ENCODE assay signal across 9 cellular contexts in the genomic region with DNA sequence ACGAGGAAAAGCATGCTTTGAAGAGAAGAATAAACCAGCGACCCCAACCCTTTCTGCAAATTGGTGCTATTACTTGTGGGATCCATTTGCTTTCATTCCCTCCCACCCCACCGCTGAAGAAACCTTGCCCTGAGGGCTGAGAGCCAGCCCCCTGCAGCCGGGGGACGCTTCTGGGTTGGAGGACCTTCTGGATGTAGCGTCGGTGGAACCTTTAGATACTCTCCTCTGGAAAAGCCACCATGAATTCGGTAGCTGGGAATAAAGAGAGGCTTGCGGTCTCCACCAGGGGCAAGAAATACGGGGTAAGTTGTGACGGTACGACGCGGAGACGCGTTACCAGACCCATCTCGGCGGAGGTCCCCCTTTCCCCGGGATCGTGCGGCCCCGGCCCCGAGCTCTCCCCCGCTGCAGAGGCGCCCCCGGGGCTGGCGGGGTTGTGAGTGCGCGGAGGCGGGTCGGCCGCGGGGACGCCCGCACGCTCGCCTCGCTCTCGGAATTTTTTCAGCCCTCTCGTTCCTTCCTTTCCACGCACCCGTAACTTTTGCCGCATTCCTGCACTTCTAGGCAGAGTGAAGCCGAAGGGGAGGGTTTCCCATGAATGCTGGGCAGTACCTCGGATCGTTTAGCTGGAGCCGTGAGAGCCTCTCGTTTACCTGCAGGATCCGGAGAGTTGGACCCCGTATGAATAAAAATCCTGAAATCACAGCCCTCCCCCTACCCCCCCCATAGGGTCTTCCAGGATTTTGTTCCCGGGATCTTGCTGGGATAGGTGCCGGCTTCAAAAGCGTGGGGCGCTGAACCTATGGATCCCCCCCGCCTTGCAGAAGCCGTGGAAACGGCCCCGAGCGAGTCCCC. TPM values are rescaled to one million over a fixed set of nuclear protein-coding genes. Genes with fewer than 3 reads are reported as not detected.
DNase-seq lines count a peak whose midpoint lies in the region; ATAC-seq, FAIRE-seq and TF ChIP-seq lines count a peak whose summit lies in the region.
"Had no signal": no experiment of that assay in that cellular context is flagged by ENCODE, and none has a peak within 500 bp of the region (broad histone marks: within the 10 kb centered on the region; RNA-seq: fewer than 3 reads in every experiment).

No MANE protein-coding gene starts in this region.

- in situ Hi-C loops in IMR-90 (cut with MboI; ENCODE audit: low sequenced_read_pairs), result loop anchor here (5.0 to 25.0 kb wide), 5 partner anchors 847 to 1532 kb away; no protein-coding TSS in a partner anchor

- no peaks in the 10 kb centered on the region for H3K27me3 ChIP-seq in IMR-90 (ENCODE audit: control insufficient read depth, insufficient read depth, low read length)

- H3K9ac ChIP-seq in IMR-90 (ENCODE audit: low read depth, low read length), result peak overlapping the region; percentile 34

- TF ChIP-seq POLR2A in IMR-90 (IDR thresholded peaks at IDR 0.05; ENCODE audit: low read depth, low read length), result no peak

- H3K4ac ChIP-seq in IMR-90 (ENCODE audit: low read depth, low read length), result 0 out of 2 replicates have a peak overlapping the region, but pooled peaks have one; percentile 2

- H2AK9ac ChIP-seq in IMR-90 (replicated peaks; ENCODE audit: low read depth, low read length, poor library complexity), result peak overlapping the region; percentile 46

- H3K27ac ChIP-seq in IMR-90 (ENCODE audit: insufficient read depth, low read length), result peak overlapping the region; percentile 4

- DNase-seq in DMS79 (lab: John Stamatoyannopoulos, UW) (peak; percentile 15), IMR-90 (peak; percentile 15), WTC11 (ENCODE audit: low spot score) (peak; percentile 43), fibroblast of villous mesenchyme (ENCODE audit: low read depth) (no peak), osteocyte (ENCODE audit: extremely low spot score, unreplicated experiment) (no peak), HTR-8/SVneo (ENCODE audit: insufficient read length, low spot score) (no peak)

- no peaks in the 10 kb centered on the region for H3K9me3 Mint-ChIP-seq in WTC11
- no peaks in the 10 kb centered on the region for H3K9me3 Mint-ChIP-seq in osteocyte (ENCODE audit: unreplicated experiment)

- H4K5ac ChIP-seq in IMR-90 (ENCODE audit: low read depth, low read length), result no peak overlapping the region

- H3K9me3 ChIP-seq in IMR-90 (ENCODE audit: control insufficient read depth, insufficient read depth, low read length), result 0 out of 2 replicates have a peak, but pooled peaks cover 2% of the 10 kb centered on the region

- H4K8ac ChIP-seq in IMR-90 (ENCODE audit: low read depth in 2 of 2, low read length in 2 of 2), result peak overlapping the region in 1 of 2 experiments; percentile 30; a peak in 1 of 4 replicates

- no peaks in the 10 kb centered on the region for H3K9me1 ChIP-seq in IMR-90 (ENCODE audit: insufficient read depth, low read length)

- H3K27ac Mint-ChIP-seq in WTC11 (no peak overlapping the region), osteocyte (ENCODE audit: unreplicated experiment) (peak overlapping the region; percentile 66)

- H3K23ac ChIP-seq in IMR-90 (ENCODE audit: low read depth, low read length), result peak overlapping the region; percentile 75; the same call in 1 of the 2 replicates

- no peaks in the 10 kb centered on the region for H4K20me1 ChIP-seq in IMR-90 (ENCODE audit: insufficient read depth, low read length)

- H2BK20ac ChIP-seq in IMR-90 (ENCODE audit: low read depth, low read length), result no peak overlapping the region

- H4K91ac ChIP-seq in IMR-90 (ENCODE audit: insufficient read depth, low read depth, low read length), result peak overlapping the region; percentile 6; the same call in 1 of the 2 replicates

- POLR2A ChIA-PET in IMR-90 (lab: Charles Lee; ENCODE audit: unreplicated experiment) (no interaction called here), WTC11 (lab: Charles Lee) (interaction anchor here (0.5 kb wide), 1 partner anchor 525 kb away, joined by 3 read pairs; no protein-coding TSS in a partner anchor)

- H3K4me3 ChIP-seq in IMR-90 (ENCODE audit: insufficient read depth, low read depth, low read length) (peak overlapping the region; percentile 86), fibroblast of villous mesenchyme (ENCODE audit: low read depth, low read length) (peak overlapping the region; percentile 94)

- peaks cover 3% of the 10 kb centered on the region; the same call in 1 of the 2 replicates for H3K36me3 ChIP-seq in IMR-90 (ENCODE audit: control insufficient read depth, insufficient read depth, low read length)

- BruUV-seq in IMR-90 (replicated peaks; lab: Mats Ljungman, UMichigan), result no TSS peak

- no peaks in the 10 kb centered on the region; a peak in 1 of 4 replicates for H3K79me1 ChIP-seq in IMR-90 (ENCODE audit: low read depth in 1 of 2, low read length in 2 of 2)

- no peaks in the 10 kb centered on the region for H3K4me1 ChIP-seq in IMR-90 (ENCODE audit: control insufficient read depth, insufficient read depth, low read length)

- no peak for TF ChIP-seq RAD21 in IMR-90 (IDR thresholded peaks at IDR 0.05; ENCODE audit: low read length)

- no peak overlapping the region; the same call in 1 of the 2 replicates for H3K18ac ChIP-seq in IMR-90 (ENCODE audit: low read depth, low read length)

- 0 out of 2 replicates have a peak overlapping the region, but pooled peaks have one; percentile 8 for H2AK5ac ChIP-seq in IMR-90 (ENCODE audit: low read depth, low read length)

- H3K27me3 Mint-ChIP-seq in WTC11 (ENCODE audit: low read depth), result peaks cover 74% of the 10 kb centered on the region
- peaks cover 32% of the 10 kb centered on the region for H3K27me3 Mint-ChIP-seq in osteocyte (ENCODE audit: unreplicated experiment)

- CTCF ChIA-PET in IMR-90 (lab: Yijun Ruan, JAX), result interaction anchor here (0.6 to 2.2 kb wide), 10 partner anchors 12 to 361 kb away, joined by 3 to 12 read pairs (median 3); no protein-coding TSS in a partner anchor
- CTCF ChIA-PET in WTC11 (lab: Charles Lee), result interaction anchor here (0.7 to 3.1 kb wide), 36 partner anchors 11 to 848 kb away, joined by 3 to 67 read pairs (median 6); no protein-coding TSS in a partner anchor

- ATAC-seq in IMR-90 (ENCODE audit: low read depth) (peak; percentile 2; the same call in 1 of the 2 replicates), WTC11 (peak; percentile 7), HG03159 (IDR thresholded peaks at IDR 0.05; ENCODE audit: unreplicated experiment) (no peak), GM21786 (IDR thresholded peaks at IDR 0.05; ENCODE audit: unreplicated experiment) (no peak)

- H2AFZ ChIP-seq in IMR-90 (replicated peaks; ENCODE audit: low read length, poor library complexity), result peak overlapping the region; percentile 87

- 0% methylated on average over 6 of the region's 59 CpGs; no CpG with 5 or more reads in 1 of the 2 experiments for WGBS in IMR-90 (ENCODE audit: extremely low coverage in 2 of 2, insufficient read length in 1 of 2), 2 experiments

- H3K4me2 ChIP-seq in IMR-90 (ENCODE audit: low read depth, low read length), result peak overlapping the region; percentile 81

- peak overlapping the region; percentile 35; the same call in 1 of the 2 replicates for H3K56ac ChIP-seq in IMR-90 (ENCODE audit: extremely low read depth, insufficient read depth, low read length)

- TF ChIP-seq CTCF in IMR-90 (conservative IDR thresholded peaks at IDR 0.05; ENCODE audit: low read depth, low read length) (no peak), WTC11 (IDR thresholded peaks at IDR 0.05) (no peak), fibroblast of villous mesenchyme (IDR thresholded peaks at IDR 0.05; ENCODE audit: insufficient read depth, low read depth, low read length) (no peak), osteocyte (IDR thresholded peaks at IDR 0.05) (no peak)

- H3K14ac ChIP-seq in IMR-90 (replicated peaks; ENCODE audit: low read depth, low read length), result no peak overlapping the region

- dilution Hi-C loops in IMR-90 (cut with HindIII; ENCODE audit: low sequenced_read_pairs, unreplicated experiment), result no loop called here

- no peak overlapping the region for H2BK15ac ChIP-seq in IMR-90 (ENCODE audit: low read depth, low read length)

- H3K4me3 Mint-ChIP-seq in WTC11, result peak overlapping the region; percentile 79
- H3K4me3 Mint-ChIP-seq in osteocyte (ENCODE audit: unreplicated experiment), result peak overlapping the region; percentile 81

- no peak overlapping the region for H2BK120ac ChIP-seq in IMR-90 (ENCODE audit: low read depth, low read length)

- no peak for FAIRE-seq in HTR-8/SVneo (lab: Jason Lieb, UNC)
- FAIRE-seq: TTC549 had no signal

- no peak overlapping the region for H2BK5ac ChIP-seq in IMR-90 (ENCODE audit: low read depth, low read length, poor library complexity, severe bottlenecking)

- H3K4me1 Mint-ChIP-seq in WTC11 (peaks cover 11% of the 10 kb centered on the region), osteocyte (ENCODE audit: unreplicated experiment) (peaks cover 19% of the 10 kb centered on the region)

- H3K36me3 Mint-ChIP-seq in WTC11, result no peaks in the 10 kb centered on the region
- no peaks in the 10 kb centered on the region for H3K36me3 Mint-ChIP-seq in osteocyte (ENCODE audit: unreplicated experiment)

- intact Hi-C loops in IMR-90 (cut with micrococcal nuclease), result loop anchor here (2.0 to 10.0 kb wide), 4 partner anchors 69 to 722 kb away; no protein-coding TSS in a partner anchor

TF ChIP-seq in IMR-90, 13 proteins besides CTCF, POLR2A, EP300 and RAD21 (continues in another document):
- TF ChIP-seq MXI1 (IDR thresholded peaks at IDR 0.05; ENCODE audit: borderline replicate concordance, low read depth, low read length), result no peak; the same call in 1 of the 2 replicates
- no peak for TF ChIP-seq FOS (IDR thresholded peaks at IDR 0.05; ENCODE audit: low read depth, low read length)
- TF ChIP-seq MAFK (IDR thresholded peaks at IDR 0.05; ENCODE audit: low read depth, low read length), result no peak
- no peak for TF ChIP-seq MAZ (IDR thresholded peaks at IDR 0.05; ENCODE audit: borderline replicate concordance, low read depth, low read length)

TF ChIP-seq in WTC11, 78 proteins besides CTCF, POLR2A, EP300 and RAD21:
- TF ChIP-seq SP1 (CRISPR knock-in tag; conservative IDR thresholded peaks at IDR 0.05) (no peak; the same call in 1 of the 2 replicates), MYBL2 (CRISPR knock-in tag; IDR thresholded peaks at IDR 0.05) (peak; percentile 42; the same call in 1 of the 2 replicates)

RNA-seq across cellular contexts. Expression of gene KIF26B, which starts 0.6 kb away (rescaled TPM):
- 0.54 and 0.83 TPM in 2 replicates for total RNA-seq in IMR-90 (2012; rRNA removed)
- polyA plus RNA-seq in IMR-90 (2012; rRNA removed), result 0.37 and 0.53 TPM in 2 replicates
- polyA plus RNA-seq in IMR-90 (2012; cell fraction: cytosol; rRNA removed), result 0.31 and 0.81 TPM in 2 replicates
- polyA plus RNA-seq in IMR-90 (2012; cell fraction: nucleus; rRNA removed; ENCODE audit: low replicate concordance), result 0.61 and 1.3 TPM in 2 replicates
- total RNA-seq in WTC11 (2021), result 0.41 to 1.2 TPM (median 0.55 TPM) in 3 replicates
- 12.1 and 66.0 TPM in 2 replicates for total RNA-seq in fibroblast of villous mesenchyme
- total RNA-seq in osteocyte, result 8.6 and 8.8 TPM in 2 replicates

Comparison
In these comparisons a context has a peak if more than half of its experiments do, and no peak if none do; other contexts are left out.
1. DNase-seq: peak in DMS79 (single experiment), IMR-90 (single experiment) and WTC11 (single experiment); none in fibroblast of villous mesenchyme (single experiment), osteocyte (single experiment) and HTR-8/SVneo (single experiment).
2. ATAC-seq: peak in IMR-90 (single experiment) and WTC11 (single experiment); none in HG03159 (single experiment) and GM21786 (single experiment).